Comparison of ENCODE assay signal across 1 cellular context in genomic region chr11:68042219-68043028, GRCh38.
TF ChIP-seq lines count a peak whose summit lies in the region.

No MANE protein-coding gene starts in this region.

TF ChIP-seq in K562, 482 proteins besides CTCF, POLR2A, EP300 and RAD21:
- no peak for TF ChIP-seq SMAD3 (CRISPR knock-in tag; conservative IDR thresholded peaks at IDR 0.05)
- TF ChIP-seq KAT7 (CRISPR knock-in tag; IDR thresholded peaks at IDR 0.05; ENCODE audit: borderline replicate concordance), result peak; percentile 78; the same call in 1 of the 2 replicates
- no peak for TF ChIP-seq TCFL5 (CRISPR knock-in tag; conservative IDR thresholded peaks at IDR 0.05)
- TF ChIP-seq ZNF143 (CRISPR knock-in tag; IDR thresholded peaks at IDR 0.05), result no peak
- no peak for TF ChIP-seq HNRNPL (IDR thresholded peaks at IDR 0.05; ENCODE audit: low read depth, low read length)
- TF ChIP-seq ZNF740 (CRISPR knock-in tag; IDR thresholded peaks at IDR 0.05), result peak; percentile 52; the same call in 1 of the 2 replicates
- TF ChIP-seq ZNF740 (tag; IDR thresholded peaks at IDR 0.05), result no peak
- TF ChIP-seq ZNF436 (CRISPR knock-in tag; IDR thresholded peaks at IDR 0.05), result no peak
- TF ChIP-seq EGR1 (conservative IDR thresholded peaks at IDR 0.05), result peak; percentile 69
- TF ChIP-seq ZNF217 (CRISPR knock-in tag; IDR thresholded peaks at IDR 0.05), result no peak
- no peak for TF ChIP-seq CBX1 (IDR thresholded peaks at IDR 0.05; ENCODE audit: low read depth)
